In genomic region chrX:102651242-102651967, GRCh38 we compare ENCODE assay signal across 8 cellular contexts. TPM values are rescaled to one million over a fixed set of nuclear protein-coding genes. Genes with fewer than 3 reads are reported as not detected.
DNase-seq lines count a peak whose midpoint lies in the region; ATAC-seq lines count a peak whose summit lies in the region.

Gene GPRASP1, plus strand, starts transcription at chrX:102651483. Its CDS starts 2,431 bp downstream, at chrX:102653914.

- no peaks in the 10 kb centered on the region for H3K27me3 Mint-ChIP-seq in stimulated activated naive CD8-positive, alpha-beta T cell treated with anti-CD3 and anti-CD28 coated beads, Interleukin-15, amount 100 ng/mL, for 72 hours

- peaks cover 0 to 11% of the 10 kb centered on the region in 2 donors for H3K9me3 Mint-ChIP-seq in stimulated activated naive CD8-positive, alpha-beta T cell treated with anti-CD3 and anti-CD28 coated beads, Interleukin-15, amount 100 ng/mL, for 72 hours

- peak within 1 kb of the TSS; percentile 95 to 97 for H3K27ac Mint-ChIP-seq in stimulated activated naive CD8-positive, alpha-beta T cell treated with anti-CD3 and anti-CD28 coated beads, Interleukin-15, amount 100 ng/mL, for 72 hours

- H3K4me1 Mint-ChIP-seq in stimulated activated naive CD8-positive, alpha-beta T cell treated with anti-CD3 and anti-CD28 coated beads, Interleukin-15, amount 100 ng/mL, for 72 hours = peaks cover 15% of the 10 kb centered on the region

- peak within 1 kb of the TSS; percentile 94 to 99 for H3K4me3 Mint-ChIP-seq in stimulated activated naive CD8-positive, alpha-beta T cell treated with anti-CD3 and anti-CD28 coated beads, Interleukin-15, amount 100 ng/mL, for 72 hours

- ATAC-seq in esophagus mucosa = peak; percentile 52
- peak; percentile 60 for ATAC-seq in stimulated activated naive CD8-positive, alpha-beta T cell treated with anti-CD3 and anti-CD28 coated beads, Interleukin-15, amount 100 ng/mL, for 72 hours
- ATAC-seq in GM19328 (IDR thresholded peaks at IDR 0.05; ENCODE audit: unreplicated experiment) = no peak

- peak within 1 kb of the TSS; percentile 46 for H3K4me3 ChIP-seq in mucosa of stomach (ENCODE audit: low read length)

- no peaks in the 10 kb centered on the region for H3K27me3 ChIP-seq in mucosa of stomach (ENCODE audit: control insufficient read depth, insufficient read depth, low read length)

- DNase-seq in ELR (ENCODE audit: low read depth) = peak; percentile 52
- peak; percentile 59 for DNase-seq in NCI-H1092 (lab: John Stamatoyannopoulos, UW)
- peak; percentile 18 for DNase-seq in activated T-cell treated with anti-CD3 and anti-CD28 coated beads for 48 hours (ENCODE audit: low read depth)
- DNase-seq in stimulated activated naive CD8-positive, alpha-beta T cell treated with anti-CD3 and anti-CD28 coated beads, Interleukin-15, amount 100 ng/mL, for 72 hours = peak; percentile 29 to 45
- DNase-seq in NCI-H1694 treated with DMSO at 0.1 percent for 48 hours (lab: John Stamatoyannopoulos, UW) = no peak

- no peaks in the 10 kb centered on the region for H3K9me3 ChIP-seq in mucosa of stomach (ENCODE audit: control insufficient read depth, low read length)

- no peaks in the 10 kb centered on the region for H3K4me1 ChIP-seq in mucosa of stomach (ENCODE audit: control insufficient read depth, insufficient read depth, low read length)

- no peaks in the 10 kb centered on the region for H3K36me3 ChIP-seq in mucosa of stomach (ENCODE audit: control insufficient read depth, insufficient read depth, low read length)

- peak within 1 kb of the TSS; percentile 55 for H3K9ac ChIP-seq in mucosa of stomach (ENCODE audit: low read length)

RNA-seq across cellular contexts. Expression of gene GPRASP1, which starts in this region (rescaled TPM):
- 1.2 TPM for total RNA-seq in esophagus mucosa
